Comparison of ENCODE assay signal across 13 cellular contexts in the genomic region with DNA sequence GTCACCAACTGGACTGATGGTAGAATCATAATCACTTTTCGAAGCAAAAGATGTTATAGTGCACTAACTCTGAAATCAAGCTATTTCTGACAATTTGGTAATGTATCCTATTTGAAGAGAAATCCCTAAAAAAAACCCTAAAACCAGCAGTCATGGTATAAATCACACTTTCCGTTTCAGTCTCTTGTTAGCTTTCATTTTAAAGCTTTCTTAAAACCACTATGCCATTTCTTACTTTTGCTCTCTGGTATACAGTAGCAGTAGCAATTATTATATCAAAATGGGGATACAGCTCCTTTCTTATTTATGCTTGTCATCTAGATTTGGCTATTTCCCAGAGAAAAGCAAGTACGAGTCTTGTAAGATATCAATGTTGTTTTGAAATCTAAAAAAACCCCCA.
DNase-seq lines count a peak whose midpoint lies in the region; ATAC-seq and TF ChIP-seq lines count a peak whose summit lies in the region.
"Had no signal": no experiment of that assay in that cellular context is flagged by ENCODE, and none has a peak within 500 bp of the region (broad histone marks: within the 10 kb centered on the region; RNA-seq: fewer than 3 reads in every experiment).

No MANE protein-coding gene starts in this region.

- DNase-seq in SK-N-MC (ENCODE audit: low read depth, low spot score) (no peak), kidney glomerular epithelial cell (lab: John Stamatoyannopoulos, UW) (no peak), dermis blood vessel endothelial cell (no peak), T-helper 17 cell (no peak), PC-9 (no peak)
- DNase-seq: activated CD8-positive, alpha-beta T cell treated with anti-CD3 and anti-CD28 coated beads, Interleukin-2, amount 10 ng/mL, durations not matched to agents 7 days and 5 days; activated effector memory CD4-positive, alpha-beta T cell treated with anti-CD3 and anti-CD28 coated beads, Interleukin-2, amount 50 U/mL, for 16 hours; GDM1 had no signal

- no peak overlapping the region for H3K9ac ChIP-seq in SK-N-MC (ENCODE audit: insufficient read length)

- H3K27me3 ChIP-seq in PC-9 (ENCODE audit: insufficient read depth, low read depth), result no peaks in the 10 kb centered on the region
- H3K27me3 ChIP-seq: esophagus muscularis mucosa had no signal

- no peaks in the 10 kb centered on the region for H3K27me3 Mint-ChIP-seq in T-helper 17 cell
- H3K27me3 Mint-ChIP-seq: dendritic cell treated with granulocyte-macrophage colony-stimulating factor and Interleukin-4, amounts not matched to agents 40 ng/mL and 50 ng/mL, for 4 days had no signal

- TF ChIP-seq CTCF in PC-9 (conservative IDR thresholded peaks at IDR 0.05), result no peak

- H3K9me2 ChIP-seq in PC-9 (ENCODE audit: insufficient read depth), result no peaks in the 10 kb centered on the region

- peak overlapping the region; percentile 27 for H3K4me3 ChIP-seq in SK-N-MC
- no peak overlapping the region for H3K4me3 ChIP-seq in PC-9
- H3K4me3 ChIP-seq: esophagus muscularis mucosa had no signal

- H2AFZ ChIP-seq in PC-9, result no peak overlapping the region

- ATAC-seq in GM18517 (IDR thresholded peaks at IDR 0.05; ENCODE audit: unreplicated experiment) (peak; percentile 71), GM21576 (IDR thresholded peaks at IDR 0.05; ENCODE audit: unreplicated experiment) (peak; percentile 65), HG03060 (IDR thresholded peaks at IDR 0.05; ENCODE audit: low read depth, unreplicated experiment) (peak; percentile 48), T-helper 17 cell (no peak)
- ATAC-seq: activated CD8-positive, alpha-beta T cell treated with anti-CD3 and anti-CD28 coated beads, Interleukin-2, amount 10 ng/mL, durations not matched to agents 7 days and 5 days had no signal

- POLR2A ChIA-PET in PC-9 (lab: Charles Lee; ENCODE audit: unreplicated experiment), result no interaction called here

- H3K27ac ChIP-seq in SK-N-MC (no peak overlapping the region), PC-9 (no peak overlapping the region)
- H3K27ac ChIP-seq: esophagus muscularis mucosa had no signal

- H3K4me1 Mint-ChIP-seq in T-helper 17 cell, result no peaks in the 10 kb centered on the region

- H4K20me1 ChIP-seq in PC-9 (ENCODE audit: insufficient read depth), result no peaks in the 10 kb centered on the region

- H3K4me1 ChIP-seq in PC-9 (replicated peaks; ENCODE audit: insufficient read depth), result no peaks in the 10 kb centered on the region

- no peaks in the 10 kb centered on the region for H3F3A ChIP-seq in PC-9 (ENCODE audit: insufficient read depth, low read depth)

- H3K36me3 ChIP-seq in SK-N-MC (ENCODE audit: insufficient read depth, low read length) (no peaks in the 10 kb centered on the region), PC-9 (ENCODE audit: low read depth) (no peaks in the 10 kb centered on the region)
- H3K36me3 ChIP-seq: esophagus muscularis mucosa had no signal

- H3K27ac Mint-ChIP-seq in T-helper 17 cell, result no peak overlapping the region
- H3K27ac Mint-ChIP-seq: activated CD8-positive, alpha-beta T cell treated with anti-CD3 and anti-CD28 coated beads, Interleukin-2, amount 10 ng/mL, durations not matched to agents 7 days and 5 days; dendritic cell treated with granulocyte-macrophage colony-stimulating factor and Interleukin-4, amounts not matched to agents 40 ng/mL and 50 ng/mL, for 4 days had no signal

- no peaks in the 10 kb centered on the region for H3K36me3 Mint-ChIP-seq in T-helper 17 cell (ENCODE audit: low read depth)

- no peaks in the 10 kb centered on the region for H3K79me2 ChIP-seq in PC-9 (ENCODE audit: low read depth)

- H3K4me3 Mint-ChIP-seq in T-helper 17 cell, result no peak overlapping the region
- H3K4me3 Mint-ChIP-seq: activated CD8-positive, alpha-beta T cell treated with anti-CD3 and anti-CD28 coated beads, Interleukin-2, amount 10 ng/mL, durations not matched to agents 7 days and 5 days; dendritic cell treated with granulocyte-macrophage colony-stimulating factor and Interleukin-4, amounts not matched to agents 40 ng/mL and 50 ng/mL, for 4 days had no signal

- no TSS peak for BruUV-seq in PC-9 (replicated peaks; lab: Mats Ljungman, UMichigan)

- CTCF ChIA-PET in PC-9 (lab: Charles Lee), result no interaction called here

- intact Hi-C loops in PC-9 (cut with micrococcal nuclease; ENCODE audit: unreplicated experiment), result no loop called here

- H3K9me3 ChIP-seq in SK-N-MC (ENCODE audit: low read depth, low read length) (no peaks in the 10 kb centered on the region), T-helper 17 cell (ENCODE audit: control insufficient read depth, low read length, poor library complexity, severe bottlenecking) (no peaks in the 10 kb centered on the region), PC-9 (ENCODE audit: insufficient read depth, low read depth) (no peaks in the 10 kb centered on the region)
- H3K9me3 ChIP-seq: esophagus muscularis mucosa had no signal

- no peak overlapping the region for H3K4me2 ChIP-seq in PC-9
